ENCODE assay signal across 8 cellular contexts in the genomic region with DNA sequence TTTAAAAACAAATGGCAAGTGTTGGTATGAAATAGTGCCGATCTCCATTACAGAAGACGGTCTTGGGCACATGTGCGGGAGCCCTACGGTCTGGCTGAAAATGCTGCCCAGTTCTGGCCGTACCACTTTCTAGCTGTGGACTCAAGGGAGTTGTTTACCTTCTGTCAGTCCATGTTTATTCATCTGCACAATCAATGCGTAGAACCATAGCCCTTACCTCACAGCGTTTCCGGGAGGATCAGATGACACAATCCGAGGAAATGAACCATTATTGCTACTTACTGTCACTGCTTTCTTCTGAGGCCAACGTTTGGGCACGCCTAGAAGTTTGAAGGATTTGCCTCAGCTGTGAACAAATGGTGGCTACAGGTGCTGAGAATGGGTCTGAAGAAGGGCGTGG. TPM values are rescaled to one million over a fixed set of nuclear protein-coding genes. Genes with fewer than 3 reads are reported as not detected.
DNase-seq lines count a peak whose midpoint lies in the region; ATAC-seq and TF ChIP-seq lines count a peak whose summit lies in the region.

No MANE protein-coding gene starts in this region.

- H3K27me3 Mint-ChIP-seq in T-helper 2 cell treated with Interferon-gamma antibody and Interleukin-4, amounts not matched to agents 5 μg/mL and 100 μg/mL, for 36 hours (ENCODE audit: low read depth), result peaks cover 2% of the 10 kb centered on the region

- H3K9me3 Mint-ChIP-seq in T-helper 2 cell treated with Interferon-gamma antibody and Interleukin-4, amounts not matched to agents 5 μg/mL and 100 μg/mL, for 36 hours, result no peaks in the 10 kb centered on the region

- peaks cover 27% of the 10 kb centered on the region for H3K4me1 Mint-ChIP-seq in T-helper 2 cell treated with Interferon-gamma antibody and Interleukin-4, amounts not matched to agents 5 μg/mL and 100 μg/mL, for 36 hours (ENCODE audit: low read depth)

- H3K27ac Mint-ChIP-seq in T-helper 2 cell treated with Interferon-gamma antibody and Interleukin-4, amounts not matched to agents 5 μg/mL and 100 μg/mL, for 36 hours, result peak overlapping the region; percentile 86

- H3K27me3 ChIP-seq in gastroesophageal sphincter, result no peaks in the 10 kb centered on the region

- no peak for TF ChIP-seq EP300 in gastroesophageal sphincter (IDR thresholded peaks at IDR 0.05)

- DNase-seq in DMS79 treated with DMSO at 0.1 percent for 48 hours (lab: John Stamatoyannopoulos, UW), result peak; percentile 79
- peak; percentile 63 for DNase-seq in NCI-H1105 (lab: John Stamatoyannopoulos, UW)
- peak; percentile 21 for DNase-seq in T-helper 2 cell treated with Interferon-gamma antibody and Interleukin-4, amounts not matched to agents 5 μg/mL and 100 μg/mL, for 36 hours (ENCODE audit: low spot score)
- DNase-seq in superior temporal gyrus (ENCODE audit: extremely low spot score), result peak; percentile 11
- no peak for DNase-seq in cerebellum (ENCODE audit: low spot score)
- no peak for DNase-seq in midbrain (lab: John Stamatoyannopoulos, UW)
- DNase-seq in NCI-H128 (lab: John Stamatoyannopoulos, UW; ENCODE audit: unreplicated experiment), result no peak

- 11 to 24% methylated on average over 10 of the region's 12 CpGs for WGBS in gastroesophageal sphincter (ENCODE audit: low coverage in 1 of 2), 2 donors

- no peak for TF ChIP-seq POLR2A in gastroesophageal sphincter (IDR thresholded peaks at IDR 0.05)

- no peak for TF ChIP-seq CTCF in gastroesophageal sphincter (IDR thresholded peaks at IDR 0.05)

- H3K27ac ChIP-seq in gastroesophageal sphincter, result no peak overlapping the region

- peak; percentile 43 for ATAC-seq in gastroesophageal sphincter

- H3K4me3 ChIP-seq in gastroesophageal sphincter, result no peak overlapping the region

- H3K36me3 ChIP-seq in gastroesophageal sphincter, result no peaks in the 10 kb centered on the region

- H3K36me3 Mint-ChIP-seq in T-helper 2 cell treated with Interferon-gamma antibody and Interleukin-4, amounts not matched to agents 5 μg/mL and 100 μg/mL, for 36 hours (ENCODE audit: low read depth), result no peaks in the 10 kb centered on the region

- H3K4me1 ChIP-seq in gastroesophageal sphincter, result peaks cover 0 to 5% (median 0%) of the 10 kb centered on the region in 3 donors

- no peaks in the 10 kb centered on the region for H3K9me3 ChIP-seq in gastroesophageal sphincter

- peak overlapping the region; percentile 55 for H3K4me3 Mint-ChIP-seq in T-helper 2 cell treated with Interferon-gamma antibody and Interleukin-4, amounts not matched to agents 5 μg/mL and 100 μg/mL, for 36 hours

RNA-seq across cellular contexts. Expression of gene GADD45B, which starts 31.2 kb away (rescaled TPM):
- total RNA-seq in gastroesophageal sphincter (100 to 1,000 TPM in 1 of 4 donors, 10 to 100 TPM in 3; 69.9 to 374 (median 88.7) TPM), cerebellum (3.8 TPM)

RNA-seq across cellular contexts. Expression of gene LMNB2, which starts 50.4 kb away (rescaled TPM):
- 10 to 100 TPM; 17.4 to 41.5 (median 26.8) TPM for total RNA-seq in gastroesophageal sphincter
- 51.5 TPM for total RNA-seq in cerebellum

Comparison
In these comparisons a context has a peak if more than half of its experiments do, and no peak if none do; other contexts are left out.
1. DNase-seq: peak in DMS79 treated with DMSO at 0.1 percent for 48 hours (single experiment), NCI-H1105 (single experiment), T-helper 2 cell treated with Interferon-gamma antibody and Interleukin-4, amounts not matched to agents 5 μg/mL and 100 μg/mL, for 36 hours (single experiment) and superior temporal gyrus (single experiment); none in cerebellum (single experiment), midbrain (single experiment) and NCI-H128 (single experiment).
2. RNA of gene GADD45B, which starts 31.2 kb away (total RNA-seq): 69.9 to 374 TPM in gastroesophageal sphincter; 3.8 TPM in cerebellum (single experiment); every median in the first group is over 10 times any median in the second.